20 cellular contexts compared by ENCODE assay signal in genomic region chr1:17567582-17567981, GRCh38. TPM values are rescaled to one million over a fixed set of nuclear protein-coding genes. Genes with fewer than 3 reads are reported as not detected.
DNase-seq lines count a peak whose midpoint lies in the region; ATAC-seq, FAIRE-seq and TF ChIP-seq lines count a peak whose summit lies in the region.
"Had no signal": no experiment of that assay in that cellular context is flagged by ENCODE, and none has a peak within 500 bp of the region (broad histone marks: within the 10 kb centered on the region; RNA-seq: fewer than 3 reads in every experiment).

No MANE protein-coding gene starts in this region.

- H3K36me3 ChIP-seq in BJ (ENCODE audit: control insufficient read depth, insufficient read depth, low read length), result no peaks in the 10 kb centered on the region
- H3K36me3 ChIP-seq in K562 (ENCODE audit: control insufficient read depth, insufficient read depth, low read length), result no peaks in the 10 kb centered on the region
- no peaks in the 10 kb centered on the region for H3K36me3 ChIP-seq in right atrium auricular region
- no peaks in the 10 kb centered on the region for H3K36me3 ChIP-seq in PC-3 (ENCODE audit: low read depth, low read length)

- no peak for FAIRE-seq in K562 (lab: Jason Lieb, UNC)
- FAIRE-seq: frontal cortex, islet of Langerhans had no signal

- POLR2A ChIA-PET in BJ (lab: Charles Lee), result no interaction called here
- POLR2A ChIA-PET in K562 (lab: Yijun Ruan, JAX), result interaction anchor here (1.1 kb wide), 1 partner anchor 16 kb away, joined by 3 read pairs; no protein-coding TSS in a partner anchor
- POLR2A ChIA-PET in PC-3 (lab: Charles Lee; ENCODE audit: unreplicated experiment), result no interaction called here

- DNase-seq in BJ (ENCODE audit: low read depth) (peak; percentile 47), K562 (ENCODE audit: extremely low read depth in 1 of 4, low spot score in 3 of 4) (no peak), right atrium auricular region (ENCODE audit: low spot score) (peak; percentile 79), foreskin melanocyte (no peak), PC-3 (no peak)
- DNase-seq in effector memory CD8-positive, alpha-beta T cell, result no peak
- no peak for DNase-seq in activated CD4-positive, alpha-beta T cell treated with anti-CD3 and anti-CD28 coated beads, Interleukin-2, amount 50 U/mL, for 1 hour
- DNase-seq: activated B cell treated with CpG ODN at 0.5 μM for 24 hours; activated CD8-positive, alpha-beta memory T cell treated with anti-CD3 and anti-CD28 coated beads, Interleukin-2, amount 50 U/mL, for 4 hours; activated naive CD8-positive, alpha-beta T cell treated with anti-CD3 and anti-CD28 coated beads for 36 hours; NCI-H1092 treated with DMSO at 0.1 percent for 48 hours; NCI-H446; retina; SW 1271 had no signal

- H3K9me3 Mint-ChIP-seq in effector memory CD8-positive, alpha-beta T cell, result no peaks in the 10 kb centered on the region
- H3K9me3 Mint-ChIP-seq: activated B cell treated with CpG ODN at 0.5 μM for 24 hours; activated naive CD8-positive, alpha-beta T cell treated with anti-CD3 and anti-CD28 coated beads for 36 hours; dendritic cell treated with granulocyte-macrophage colony-stimulating factor and Interleukin-4, amounts not matched to agents 40 ng/mL and 50 ng/mL, for 4 days; stimulated activated naive CD8-positive, alpha-beta T cell treated with anti-CD3 and anti-CD28 coated beads, Interleukin-15, Interleukin-2, amounts not matched to agents 100 ng/mL and 50 ng/mL, for 24 hours had no signal

- no peak overlapping the region for H3K4me3 Mint-ChIP-seq in effector memory CD8-positive, alpha-beta T cell
- H3K4me3 Mint-ChIP-seq: activated B cell treated with CpG ODN at 0.5 μM for 24 hours; activated naive CD8-positive, alpha-beta T cell treated with anti-CD3 and anti-CD28 coated beads for 36 hours; dendritic cell treated with granulocyte-macrophage colony-stimulating factor and Interleukin-4, amounts not matched to agents 40 ng/mL and 50 ng/mL, for 4 days; stimulated activated naive CD8-positive, alpha-beta T cell treated with anti-CD3 and anti-CD28 coated beads, Interleukin-15, Interleukin-2, amounts not matched to agents 100 ng/mL and 50 ng/mL, for 24 hours had no signal

- H3K27me3 ChIP-seq in BJ (ENCODE audit: control insufficient read depth, insufficient read depth, low read length), result no peaks in the 10 kb centered on the region
- peaks cover 14 to 78% of the 10 kb centered on the region in 2 experiments; a peak in 4 of 5 replicates for H3K27me3 ChIP-seq in K562 (ENCODE audit: control insufficient read depth in 2 of 2, insufficient read depth in 2 of 2, low read length in 2 of 2)
- no peaks in the 10 kb centered on the region for H3K27me3 ChIP-seq in right atrium auricular region
- H3K27me3 ChIP-seq in PC-3 (ENCODE audit: low read length), result no peaks in the 10 kb centered on the region

- TF ChIP-seq CTCF in BJ (IDR thresholded peaks at IDR 0.05; ENCODE audit: insufficient read depth, low read depth, low read length), result no peak
- TF ChIP-seq CTCF in K562 (IDR thresholded peaks at IDR 0.05 in 2 of 3, conservative IDR thresholded peaks at IDR 0.05 in 1 of 3; ENCODE audit: insufficient read depth in 2 of 3, low read depth in 1 of 3, low read length in 3 of 3), result no peak
- TF ChIP-seq CTCF in right atrium auricular region (IDR thresholded peaks at IDR 0.05), result no peak
- no peak for TF ChIP-seq CTCF in PC-3 (conservative IDR thresholded peaks at IDR 0.05; ENCODE audit: low read depth, low read length)

- H4K20me1 ChIP-seq in K562 (replicated peaks; ENCODE audit: control insufficient read depth, insufficient read depth, low read length) (peaks cover 31% of the 10 kb centered on the region), PC-3 (ENCODE audit: low read length) (no peaks in the 10 kb centered on the region)

- no peaks in the 10 kb centered on the region for H3K9me1 ChIP-seq in K562 (ENCODE audit: control insufficient read depth, insufficient read depth, low read length)

- TF ChIP-seq EP300 in K562 (IDR thresholded peaks at IDR 0.05; ENCODE audit: low read length), result no peak

- intact Hi-C loops in K562 (cut with micrococcal nuclease), result no loop called here
- intact Hi-C loops in PC-3 (cut with micrococcal nuclease), result loop anchor here (5.0 kb wide), 1 partner anchor 125 kb away; no protein-coding TSS in a partner anchor

- CTCF ChIA-PET in BJ (lab: Yijun Ruan, JAX), result interaction anchor here (0.5 to 2.6 kb wide), 5 partner anchors 10 to 128 kb away, joined by 3 to 9 read pairs (median 3); partner anchors contain the start of gene RCC2
- CTCF ChIA-PET in K562 (lab: Yijun Ruan, JAX; ENCODE audit: low intra/inter-chr PET ratio), result no interaction called here
- CTCF ChIA-PET in PC-3 (lab: Charles Lee), result no interaction called here

- ATAC-seq in K562 (no peak), PC-3 (no peak)
- ATAC-seq in effector memory CD8-positive, alpha-beta T cell (replicated peaks), result no peak
- ATAC-seq: Panc1 had no signal

- no peaks in the 10 kb centered on the region for H3K79me2 ChIP-seq in K562 (ENCODE audit: control insufficient read depth, insufficient read depth, low read length)
- peaks cover 54% of the 10 kb centered on the region for H3K79me2 ChIP-seq in PC-3 (ENCODE audit: low read length)

- H3K4me2 ChIP-seq in K562 (ENCODE audit: insufficient read depth, low read length), result no peak overlapping the region
- H3K4me2 ChIP-seq in PC-3 (ENCODE audit: low read length), result no peak overlapping the region

- TF ChIP-seq POLR2A in K562 (conservative IDR thresholded peaks at IDR 0.05), result no peak

- 0% methylated on average over 6 of the region's 6 CpGs for WGBS in K562 (ENCODE audit: insufficient coverage, low coverage, missing lambda C conversion rate)

- H3K27ac ChIP-seq in K562 (ENCODE audit: extremely low read depth, low read depth, low read length), result no peak overlapping the region
- peak overlapping the region; percentile 96 to 98 for H3K27ac ChIP-seq in right atrium auricular region
- peak overlapping the region in 14 of 21 experiments; percentile 51 to 95 (median 82) for H3K27ac ChIP-seq in skin epidermis
- H3K27ac ChIP-seq in PC-3 (ENCODE audit: low read length), result no peak overlapping the region

- H3K9ac ChIP-seq in K562 (ENCODE audit: insufficient read depth in 1 of 2, low read depth in 2 of 2, low read length in 2 of 2), result no peak overlapping the region
- no peak overlapping the region for H3K9ac ChIP-seq in PC-3 (ENCODE audit: low read length)

- H3K4me3 ChIP-seq in BJ (ENCODE audit: low read depth, low read length), result no peak overlapping the region
- H3K4me3 ChIP-seq in K562, result no peak overlapping the region
- H3K4me3 ChIP-seq in right atrium auricular region, result no peak overlapping the region
- H3K4me3 ChIP-seq in skin epidermis, result no peak overlapping the region
- no peak overlapping the region for H3K4me3 ChIP-seq in PC-3 (ENCODE audit: low read length)

- H3F3A ChIP-seq in PC-3 (ENCODE audit: low read length, unreplicated experiment), result no peaks in the 10 kb centered on the region

- no peaks in the 10 kb centered on the region for H3K9me3 ChIP-seq in K562 (replicated peaks; ENCODE audit: control insufficient read depth, insufficient read depth, low read depth, low read length)
- H3K9me3 ChIP-seq in right atrium auricular region, result no peaks in the 10 kb centered on the region
- H3K9me3 ChIP-seq in PC-3 (ENCODE audit: low read length), result no peaks in the 10 kb centered on the region

- peaks cover 3% of the 10 kb centered on the region for H3K36me3 Mint-ChIP-seq in effector memory CD8-positive, alpha-beta T cell (ENCODE audit: insufficient read depth)
- H3K36me3 Mint-ChIP-seq: activated naive CD8-positive, alpha-beta T cell treated with anti-CD3 and anti-CD28 coated beads for 36 hours had no signal

- in situ Hi-C loops in K562 (cut with MboI), result no loop called here

- BruUV-seq in K562 (replicated peaks; lab: Mats Ljungman, UMichigan) (no TSS peak), PC-3 (replicated peaks; lab: Mats Ljungman, UMichigan) (no TSS peak)

- TF ChIP-seq RAD21 in K562 (CRISPR knock-in tag; conservative IDR thresholded peaks at IDR 0.05 in 1 of 2, IDR thresholded peaks at IDR 0.05 in 1 of 2), result no peak

- H3K9me2 ChIP-seq in PC-3 (replicated peaks; ENCODE audit: low read length), result no peaks in the 10 kb centered on the region

- H3K27me3 Mint-ChIP-seq in effector memory CD8-positive, alpha-beta T cell, result peaks cover 27 to 52% of the 10 kb centered on the region in 2 donors

- H3K27ac Mint-ChIP-seq in effector memory CD8-positive, alpha-beta T cell, result no peak overlapping the region
- H3K27ac Mint-ChIP-seq: activated B cell treated with CpG ODN at 0.5 μM for 24 hours; activated naive CD8-positive, alpha-beta T cell treated with anti-CD3 and anti-CD28 coated beads for 36 hours; stimulated activated naive CD8-positive, alpha-beta T cell treated with anti-CD3 and anti-CD28 coated beads, Interleukin-15, Interleukin-2, amounts not matched to agents 100 ng/mL and 50 ng/mL, for 24 hours had no signal

- H3K4me1 Mint-ChIP-seq in effector memory CD8-positive, alpha-beta T cell (ENCODE audit: low read depth in 2 of 2), result no peaks in the 10 kb centered on the region
- H3K4me1 Mint-ChIP-seq: activated B cell treated with CpG ODN at 0.5 μM for 24 hours; activated naive CD8-positive, alpha-beta T cell treated with anti-CD3 and anti-CD28 coated beads for 36 hours had no signal

- no peak overlapping the region for H2AFZ ChIP-seq in K562 (ENCODE audit: low read depth, low read length)
- H2AFZ ChIP-seq in PC-3 (ENCODE audit: low read length), result no peak overlapping the region

- H3K4me1 ChIP-seq in K562 (replicated peaks in 1 of 2; ENCODE audit: control insufficient read depth in 2 of 2, insufficient read depth in 2 of 2, low read length in 2 of 2) (peaks cover 6 to 10% of the 10 kb centered on the region in 2 experiments; a peak in 4 of 5 replicates), right atrium auricular region (peaks cover 0 to 89% of the 10 kb centered on the region in 2 donors), PC-3 (ENCODE audit: insufficient read depth, low read length) (peaks cover 22% of the 10 kb centered on the region)

RNA-seq across cellular contexts. Expression of gene ARHGEF10L, which starts 28.1 kb away (rescaled TPM):
- polyA plus RNA-seq in BJ (2011; rRNA removed) (5.6 and 12.5 TPM in 2 replicates), K562 (2011; rRNA removed) (0.01 TPM in 1 of 2 replicates, not detected in the other), K562 (2014; fragmentation: Illumina TruSeq; extraction: Trizol) (not detected in 2 replicates), K562 (2014; fragmentation: Nextera tagmentation; extraction: Ambion mirVana) (not detected), K562 (2014; rRNA removed) (not detected in 2 replicates)
- 12.0 and 13.5 TPM in 2 replicates for polyA minus RNA-seq in BJ (2011; rRNA and poly(A)+ RNA removed)
- 0.09 TPM in 1 of 2 replicates, not detected in the other for total RNA-seq in K562 (2011; cell fraction: chromatin; rRNA removed; ENCODE audit: low replicate concordance)
- 0.17 and 0.92 TPM in 2 replicates for total RNA-seq in K562 (2011; cell fraction: nucleolus; rRNA removed)
- 0.07 TPM in 1 of 2 replicates, not detected in the other for total RNA-seq in K562 (2011; cell fraction: nucleoplasm; rRNA removed)
- total RNA-seq in K562 (2014; rRNA removed) (0.09 TPM in 1 of 2 replicates, not detected in the other), K562 (2014; rRNA removed; fragmentation: Illumina TruSeq; extraction: Trizol) (not detected in 2 replicates), K562 (2015; rRNA removed; fragmentation: Illumina TruSeq; extraction: Trizol) (not detected in 2 replicates), K562 (2021) (0.13 TPM in 2 replicates), right atrium auricular region (10 to 100 TPM; 49.3 to 52.2 TPM), PC-3 (2014; rRNA removed) (11.2 and 11.3 TPM in 2 replicates)
- 0.27 TPM in 1 of 2 replicates, not detected in the other for polyA plus RNA-seq in K562 (2011; cell fraction: cytosol; rRNA removed)
- polyA plus RNA-seq in K562 (2011; cell fraction: nucleus; rRNA removed), result 0.41 and 0.52 TPM in 2 replicates
- not detected in 2 replicates for polyA plus RNA-seq in K562 (2012)
- polyA minus RNA-seq in K562 (2011; rRNA and poly(A)+ RNA removed), result not detected in 2 replicates
- polyA minus RNA-seq in K562 (2011; cell fraction: cytosol; rRNA and poly(A)+ RNA removed), result 0.46 TPM in 1 of 2 replicates, not detected in the other
- 0.13 TPM in 1 of 2 replicates, not detected in the other for polyA minus RNA-seq in K562 (2011; cell fraction: nucleus; rRNA and poly(A)+ RNA removed)
- total RNA-seq: activated naive CD8-positive, alpha-beta T cell treated with anti-CD3 and anti-CD28 coated beads for 36 hours had no signal

Comparison
In these comparisons a context has a peak if more than half of its experiments do, and no peak if none do; other contexts are left out.
1. DNase-seq: peak in BJ (single experiment) and right atrium auricular region (single experiment); none in K562 (0 of 4), foreskin melanocyte (single experiment), PC-3 (single experiment), effector memory CD8-positive, alpha-beta T cell (0 of 3) and activated CD4-positive, alpha-beta T cell treated with anti-CD3 and anti-CD28 coated beads, Interleukin-2, amount 50 U/mL, for 1 hour (single experiment).
2. H3K27ac ChIP-seq: peak in right atrium auricular region (2 of 2) and skin epidermis (14 of 21); none in K562 (single experiment) and PC-3 (single experiment).